Comparison of ENCODE assay signal across 17 cellular contexts in genomic region chr10:3834410-3834809, GRCh38. TPM values are rescaled to one million over a fixed set of nuclear protein-coding genes. Genes with fewer than 3 reads are reported as not detected.
DNase-seq lines count a peak whose midpoint lies in the region; ATAC-seq and TF ChIP-seq lines count a peak whose summit lies in the region.
"Had no signal": no experiment of that assay in that cellular context is flagged by ENCODE, and none has a peak within 500 bp of the region (broad histone marks: within the 10 kb centered on the region; RNA-seq: fewer than 3 reads in every experiment).

No MANE protein-coding gene starts in this region.

- H3K4me1 Mint-ChIP-seq in CD4-positive, CD25-positive, alpha-beta regulatory T cell: peaks cover 15 to 32% (median 26%) of the 10 kb centered on the region in 4 donors
- H3K4me1 Mint-ChIP-seq in endothelial cell (ENCODE audit: unreplicated experiment): peaks cover 17% of the 10 kb centered on the region

- no peaks in the 10 kb centered on the region for H3K9me3 Mint-ChIP-seq in CD4-positive, CD25-positive, alpha-beta regulatory T cell
- H3K9me3 Mint-ChIP-seq in endothelial cell (ENCODE audit: unreplicated experiment): no peaks in the 10 kb centered on the region
- H3K9me3 Mint-ChIP-seq: HFFc6 had no signal

- H3K4me1 ChIP-seq in CD4-positive, CD25-positive, alpha-beta regulatory T cell (ENCODE audit: control insufficient read depth, insufficient read depth, low read length, poor library complexity, severe bottlenecking): peaks cover 5% of the 10 kb centered on the region
- H3K4me1 ChIP-seq in Panc1 (ENCODE audit: control insufficient read depth, insufficient read depth, low read length): peaks cover 64% of the 10 kb centered on the region

- H3K9me3 ChIP-seq in CD4-positive, CD25-positive, alpha-beta regulatory T cell (ENCODE audit: control insufficient read depth in 2 of 2, low read length in 2 of 2): no peaks in the 10 kb centered on the region
- H3K9me3 ChIP-seq in Panc1 (ENCODE audit: control insufficient read depth, insufficient read depth, low read depth, low read length): no peaks in the 10 kb centered on the region
- H3K9me3 ChIP-seq: BLaER1 treated with 17β-estradiol and CSF1 and Interleukin-3, amounts not matched to agents 10 nM and 100 nM had no signal

- no peaks in the 10 kb centered on the region for H3K27me3 Mint-ChIP-seq in CD4-positive, CD25-positive, alpha-beta regulatory T cell
- H3K27me3 Mint-ChIP-seq in endothelial cell (ENCODE audit: unreplicated experiment): no peaks in the 10 kb centered on the region
- H3K27me3 Mint-ChIP-seq: B cell; CD4-positive, alpha-beta memory T cell had no signal

- intact Hi-C loops in Panc1 (cut with micrococcal nuclease; ENCODE audit: unreplicated experiment): no loop called here

- H3K27me3 ChIP-seq in CD4-positive, CD25-positive, alpha-beta regulatory T cell (ENCODE audit: control insufficient read depth, insufficient read depth, low read length): no peaks in the 10 kb centered on the region
- no peaks in the 10 kb centered on the region for H3K27me3 ChIP-seq in Panc1 (ENCODE audit: control insufficient read depth, insufficient read depth, low read length)
- H3K27me3 ChIP-seq: BLaER1 treated with 17β-estradiol and CSF1 and Interleukin-3, amounts not matched to agents 10 nM and 100 nM had no signal

- H3K27ac ChIP-seq in CD4-positive, CD25-positive, alpha-beta regulatory T cell (ENCODE audit: insufficient read depth, low read length, poor library complexity, severe bottlenecking): no peak overlapping the region
- peak overlapping the region; percentile 99 for H3K27ac ChIP-seq in Panc1 (ENCODE audit: low read length)

- ATAC-seq in CD4-positive, CD25-positive, alpha-beta regulatory T cell (ENCODE audit: low read depth in 2 of 2): no peak
- no peak for ATAC-seq in Panc1
- no peak for ATAC-seq in HG03520 (IDR thresholded peaks at IDR 0.05; ENCODE audit: unreplicated experiment)
- no peak for ATAC-seq in GM18520 (IDR thresholded peaks at IDR 0.05; ENCODE audit: unreplicated experiment)
- ATAC-seq: HCT116 had no signal

- no peak overlapping the region for H3K4me3 ChIP-seq in CD4-positive, CD25-positive, alpha-beta regulatory T cell (ENCODE audit: low read depth, low read length)
- no peak overlapping the region for H3K4me3 ChIP-seq in Panc1 (ENCODE audit: low read depth in 2 of 2, low read length in 2 of 2)
- H3K4me3 ChIP-seq: BLaER1 treated with 17β-estradiol and CSF1 and Interleukin-3, amounts not matched to agents 10 nM and 100 nM had no signal

- CTCF ChIA-PET in Panc1 (lab: Charles Lee): no interaction called here

- H3K4me3 Mint-ChIP-seq in CD4-positive, CD25-positive, alpha-beta regulatory T cell: peak overlapping the region in 1 of 4 donors; percentile 47
- H3K4me3 Mint-ChIP-seq in endothelial cell (ENCODE audit: unreplicated experiment): no peak overlapping the region
- H3K4me3 Mint-ChIP-seq: B cell, HFFc6 had no signal

- no TSS peak for BruUV-seq in Panc1 (replicated peaks; lab: Mats Ljungman, UMichigan)

- TF ChIP-seq CTCF in Panc1 (IDR thresholded peaks at IDR 0.05): no peak
- TF ChIP-seq CTCF in endothelial cell (IDR thresholded peaks at IDR 0.05; ENCODE audit: unreplicated experiment): no peak

- in situ Hi-C loops in Panc1 (cut with HindIII; ENCODE audit: low pct_unique_long_range_greater_than_20kb, low sequenced_read_pairs): no loop called here

- no peaks in the 10 kb centered on the region for H3K36me3 Mint-ChIP-seq in CD4-positive, CD25-positive, alpha-beta regulatory T cell
- no peaks in the 10 kb centered on the region for H3K36me3 Mint-ChIP-seq in endothelial cell (ENCODE audit: low read depth, unreplicated experiment)
- H3K36me3 Mint-ChIP-seq: CD4-positive, alpha-beta memory T cell had no signal

- H3K27ac Mint-ChIP-seq in CD4-positive, CD25-positive, alpha-beta regulatory T cell: peak overlapping the region; percentile 37 to 65 (median 54)
- peak overlapping the region; percentile 19 for H3K27ac Mint-ChIP-seq in endothelial cell (ENCODE audit: unreplicated experiment)
- H3K27ac Mint-ChIP-seq: B cell, HFFc6 had no signal

- no peaks in the 10 kb centered on the region for H3K36me3 ChIP-seq in CD4-positive, CD25-positive, alpha-beta regulatory T cell (ENCODE audit: control insufficient read depth, insufficient read depth, low read length)
- no peaks in the 10 kb centered on the region for H3K36me3 ChIP-seq in Panc1 (ENCODE audit: control insufficient read depth, insufficient read depth, low read length)
- H3K36me3 ChIP-seq: BLaER1 treated with 17β-estradiol and CSF1 and Interleukin-3, amounts not matched to agents 10 nM and 100 nM had no signal

- DNase-seq in CD4-positive, CD25-positive, alpha-beta regulatory T cell: no peak
- no peak for DNase-seq in Panc1 (ENCODE audit: low read depth, low spot score)
- DNase-seq in endothelial cell (ENCODE audit: low spot score): no peak
- DNase-seq in activated T-cell treated with anti-CD3 and anti-CD28 coated beads for 4 hours: no peak
- no peak for DNase-seq in activated CD8-positive, alpha-beta memory T cell treated with anti-CD3 and anti-CD28 coated beads, Interleukin-2, amount 50 U/mL, for 48 hours
- DNase-seq: CD4-positive, alpha-beta memory T cell; DMS153; DMS79; GDM1; GOT3; H7; HFFc6 had no signal

- POLR2A ChIA-PET in Panc1 (lab: Charles Lee): interaction anchor here (0.9 kb wide), 1 partner anchor 17 kb away, joined by 3 read pairs; no protein-coding TSS in a partner anchor

RNA-seq across cellular contexts. Expression of gene KLF6, which starts 49.4 kb away (rescaled TPM):
- 1,887 TPM for total RNA-seq in CD4-positive, CD25-positive, alpha-beta regulatory T cell
- 100 to 1,000 TPM; 630 to 812 (median 656) TPM for polyA plus RNA-seq in CD4-positive, CD25-positive, alpha-beta regulatory T cell
- total RNA-seq in Panc1 (2021; ENCODE audit: unreplicated experiment) (177 TPM), endothelial cell (ENCODE audit: unreplicated experiment) (328 TPM)
- polyA plus RNA-seq in Panc1 (2012; ENCODE audit: insufficient read length): 108 TPM
